Comparison of ENCODE assay signal across 1 cellular context in the genomic region with DNA sequence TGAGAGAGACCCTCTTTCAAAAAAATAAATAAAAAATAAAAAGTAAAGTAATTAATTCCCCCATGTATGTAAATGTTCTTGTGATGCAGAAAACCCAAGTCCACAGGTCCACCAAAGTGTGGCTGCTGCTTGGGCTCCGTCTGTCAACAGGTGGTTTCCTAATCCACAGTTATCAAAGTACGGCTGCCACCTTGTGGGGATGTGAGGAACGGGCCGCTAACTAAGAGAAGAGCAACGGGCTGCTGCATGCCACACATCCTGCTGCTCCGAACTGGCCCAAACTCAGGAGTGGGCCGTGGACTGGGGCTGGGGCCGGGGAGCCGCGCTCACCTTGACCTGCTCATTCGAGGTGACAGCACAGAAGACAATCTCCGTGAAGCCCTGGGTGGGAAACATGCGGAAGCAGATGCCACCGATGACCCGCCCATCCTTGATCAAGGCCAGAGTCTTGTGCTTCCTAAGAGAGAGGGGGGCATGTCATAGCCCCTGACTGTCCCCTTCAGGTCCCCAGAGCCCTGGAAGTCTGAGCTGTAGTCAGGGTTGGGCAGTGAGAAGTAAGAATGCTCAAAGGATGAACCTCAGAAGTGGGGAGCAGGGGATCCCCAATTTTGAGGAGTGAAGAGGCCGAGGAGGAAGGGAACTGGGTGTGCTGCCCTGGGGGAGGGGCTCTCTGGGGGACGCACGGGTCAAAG.
A peak's percentile ranks its signal among the peaks of the same experiment; 100 is the strongest.
TF ChIP-seq lines count a peak whose summit lies in the region.

No MANE protein-coding gene starts in this region.

TF ChIP-seq in GM12878, 131 proteins besides CTCF, POLR2A, EP300 and RAD21 (continued from another document):
- TF ChIP-seq, protein P1, sequence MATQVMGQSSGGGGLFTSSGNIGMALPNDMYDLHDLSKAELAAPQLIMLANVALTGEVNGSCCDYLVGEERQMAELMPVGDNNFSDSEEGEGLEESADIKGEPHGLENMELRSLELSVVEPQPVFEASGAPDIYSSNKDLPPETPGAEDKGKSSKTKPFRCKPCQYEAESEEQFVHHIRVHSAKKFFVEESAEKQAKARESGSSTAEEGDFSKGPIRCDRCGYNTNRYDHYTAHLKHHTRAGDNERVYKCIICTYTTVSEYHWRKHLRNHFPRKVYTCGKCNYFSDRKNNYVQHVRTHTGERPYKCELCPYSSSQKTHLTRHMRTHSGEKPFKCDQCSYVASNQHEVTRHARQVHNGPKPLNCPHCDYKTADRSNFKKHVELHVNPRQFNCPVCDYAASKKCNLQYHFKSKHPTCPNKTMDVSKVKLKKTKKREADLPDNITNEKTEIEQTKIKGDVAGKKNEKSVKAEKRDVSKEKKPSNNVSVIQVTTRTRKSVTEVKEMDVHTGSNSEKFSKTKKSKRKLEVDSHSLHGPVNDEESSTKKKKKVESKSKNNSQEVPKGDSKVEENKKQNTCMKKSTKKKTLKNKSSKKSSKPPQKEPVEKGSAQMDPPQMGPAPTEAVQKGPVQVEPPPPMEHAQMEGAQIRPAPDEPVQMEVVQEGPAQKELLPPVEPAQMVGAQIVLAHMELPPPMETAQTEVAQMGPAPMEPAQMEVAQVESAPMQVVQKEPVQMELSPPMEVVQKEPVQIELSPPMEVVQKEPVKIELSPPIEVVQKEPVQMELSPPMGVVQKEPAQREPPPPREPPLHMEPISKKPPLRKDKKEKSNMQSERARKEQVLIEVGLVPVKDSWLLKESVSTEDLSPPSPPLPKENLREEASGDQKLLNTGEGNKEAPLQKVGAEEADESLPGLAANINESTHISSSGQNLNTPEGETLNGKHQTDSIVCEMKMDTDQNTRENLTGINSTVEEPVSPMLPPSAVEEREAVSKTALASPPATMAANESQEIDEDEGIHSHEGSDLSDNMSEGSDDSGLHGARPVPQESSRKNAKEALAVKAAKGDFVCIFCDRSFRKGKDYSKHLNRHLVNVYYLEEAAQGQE (IDR thresholded peaks at IDR 0.05; ENCODE audit: low read depth, low read length): no peak
- TF ChIP-seq, protein P2, sequence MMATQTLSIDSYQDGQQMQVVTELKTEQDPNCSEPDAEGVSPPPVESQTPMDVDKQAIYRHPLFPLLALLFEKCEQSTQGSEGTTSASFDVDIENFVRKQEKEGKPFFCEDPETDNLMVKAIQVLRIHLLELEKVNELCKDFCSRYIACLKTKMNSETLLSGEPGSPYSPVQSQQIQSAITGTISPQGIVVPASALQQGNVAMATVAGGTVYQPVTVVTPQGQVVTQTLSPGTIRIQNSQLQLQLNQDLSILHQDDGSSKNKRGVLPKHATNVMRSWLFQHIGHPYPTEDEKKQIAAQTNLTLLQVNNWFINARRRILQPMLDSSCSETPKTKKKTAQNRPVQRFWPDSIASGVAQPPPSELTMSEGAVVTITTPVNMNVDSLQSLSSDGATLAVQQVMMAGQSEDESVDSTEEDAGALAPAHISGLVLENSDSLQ (IDR thresholded peaks at IDR 0.05): peak; percentile 76
- no peak for TF ChIP-seq HDAC6 (IDR thresholded peaks at IDR 0.05; ENCODE audit: unreplicated experiment)
- TF ChIP-seq RBBP5 (conservative IDR thresholded peaks at IDR 0.05): no peak
- TF ChIP-seq RB1 (IDR thresholded peaks at IDR 0.05; ENCODE audit: borderline replicate concordance): no peak
- TF ChIP-seq PBX3 (IDR thresholded peaks at IDR 0.05; ENCODE audit: insufficient replicate concordance, low read depth, low read length): peak; percentile 17
- TF ChIP-seq ESRRA (IDR thresholded peaks at IDR 0.05; ENCODE audit: low read length): no peak
